ENCODE assay signal across 1 cellular context in genomic region chr15:75577401-75578205, GRCh38.
TF ChIP-seq lines count a peak whose summit lies in the region.

No MANE protein-coding gene starts in this region.

TF ChIP-seq in SK-N-SH, 30 proteins besides CTCF, POLR2A, EP300 and RAD21 (continued from another document):
- TF ChIP-seq POLR2AphosphoS5 (IDR thresholded peaks at IDR 0.05; ENCODE audit: low read depth, low read length) = no peak
- TF ChIP-seq RFX5 (IDR thresholded peaks at IDR 0.05; ENCODE audit: low read length) = no peak
- no peak for TF ChIP-seq RCOR1 (IDR thresholded peaks at IDR 0.05; ENCODE audit: low read length)
- TF ChIP-seq TCF12 (IDR thresholded peaks at IDR 0.05) = no peak
- TF ChIP-seq SIN3A (IDR thresholded peaks at IDR 0.05; ENCODE audit: borderline replicate concordance, low read depth, low read length) = no peak
- TF ChIP-seq NRF1 (IDR thresholded peaks at IDR 0.05; ENCODE audit: low read depth, low read length) = no peak
